In the genomic region with DNA sequence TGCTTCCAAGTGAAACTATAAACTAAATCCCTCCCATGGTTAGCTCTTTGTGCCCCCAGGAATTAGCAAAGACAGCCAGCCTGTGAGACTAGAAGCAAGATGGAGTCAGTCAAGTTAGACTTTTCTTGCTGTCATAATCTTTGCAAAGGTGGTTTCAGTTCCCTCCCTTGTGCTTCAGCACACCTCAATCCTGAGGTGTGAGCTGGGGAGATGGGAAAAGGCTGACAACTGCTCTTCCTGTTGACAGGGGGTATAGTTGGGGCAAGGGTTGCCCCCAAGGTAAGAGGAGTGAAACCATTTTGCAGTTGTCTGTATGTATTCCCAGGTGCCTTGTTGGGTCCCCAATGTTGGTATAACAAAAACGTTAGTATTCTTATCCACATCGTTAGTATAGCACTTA, we compare ENCODE assay signal across 12 cellular contexts. TPM values are rescaled to one million over a fixed set of nuclear protein-coding genes. Genes with fewer than 3 reads are reported as not detected.
"Had no signal": no experiment of that assay in that cellular context is flagged by ENCODE, and none has a peak within 500 bp of the region (broad histone marks: within the 10 kb centered on the region; RNA-seq: fewer than 3 reads in every experiment).

No MANE protein-coding gene starts in this region.

- H3K9ac ChIP-seq: GM23248, KMS-11 had no signal

- H3K4me2 ChIP-seq: KMS-11 had no signal

- ATAC-seq: HCT116, HepG2 had no signal

- FAIRE-seq: HepG2 had no signal

- DNase-seq: GM23248, GOT3, H7, HFFc6, Karpas-422, KBM-7 had no signal

- H3K4me3 ChIP-seq: GM23248, HAP-1 had no signal

- H3K9me3 ChIP-seq: HAP-1 had no signal

- H3K4me1 ChIP-seq: HAP-1 had no signal

- H2AFZ ChIP-seq: GM23248 had no signal

- H3K36me3 ChIP-seq: HAP-1 had no signal

- H3K27ac ChIP-seq: GM23248, HL-60, KMS-11 had no signal

RNA-seq across cellular contexts. Expression of a gene that starts 12.3 kb away (rescaled TPM):
- total RNA-seq: HepG2, HT1080 had no signal
- polyA plus RNA-seq: HepG2 had no signal
